ENCODE assay signal across 8 cellular contexts in the genomic region with DNA sequence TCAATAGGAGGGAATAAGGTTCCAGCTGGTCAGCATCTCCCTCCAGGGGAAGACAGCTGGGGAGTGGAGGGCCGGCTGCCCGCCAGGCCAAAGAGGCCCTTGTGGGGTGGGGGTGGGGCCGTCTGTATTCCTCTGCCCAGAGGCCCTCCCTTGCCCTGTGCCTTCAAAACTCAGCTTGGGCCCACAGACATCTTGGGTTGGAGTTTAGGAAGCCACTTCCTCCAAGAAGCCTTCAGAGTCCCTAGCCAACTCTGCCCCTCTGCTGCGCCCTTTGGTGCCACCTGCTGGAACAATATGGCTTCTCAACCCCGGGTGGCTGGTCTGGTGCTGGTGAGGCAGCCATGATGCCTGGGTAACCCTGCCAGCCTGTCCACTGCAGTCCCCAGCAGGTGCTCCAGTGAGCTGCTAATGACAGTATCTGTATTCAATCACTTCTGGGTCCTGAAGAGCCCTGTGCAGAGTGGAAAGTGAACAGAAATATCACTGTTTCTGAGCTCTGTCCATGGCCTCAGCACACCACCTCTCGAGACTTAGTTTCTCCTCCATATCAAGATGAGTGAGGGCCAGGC. TPM values are rescaled to one million over a fixed set of nuclear protein-coding genes. Genes with fewer than 3 reads are reported as not detected.
A peak's percentile ranks its signal among the peaks of the same experiment; 100 is the strongest.
DNase-seq lines count a peak whose midpoint lies in the region; ATAC-seq and TF ChIP-seq lines count a peak whose summit lies in the region.

No MANE protein-coding gene starts in this region.

- H3K4me1 ChIP-seq in lung (ENCODE audit: control insufficient read depth in 2 of 2, insufficient read depth in 2 of 2, low read length in 2 of 2) = peaks cover 31 to 42% of the 10 kb centered on the region in 2 donors

- CTCF ChIA-PET in BJ (lab: Yijun Ruan, JAX) = interaction anchor here (0.6 to 6.4 kb wide), 15 partner anchors 9 to 299 kb away, joined by 3 to 47 read pairs (median 5); partner anchors contain the start of genes ATP6V0D1 and HSD11B2

- DNase-seq in BJ (ENCODE audit: low read depth) = no peak
- DNase-seq in HCEC 1CT = peak; percentile 55
- no peak for DNase-seq in astrocyte of the spinal cord (ENCODE audit: low read depth, low spot score)
- peak; percentile 51 for DNase-seq in lung (ENCODE audit: low spot score)
- DNase-seq in stimulated activated CD8-positive, alpha-beta memory T cell treated with anti-CD3 and anti-CD28 coated beads, Interleukin-7, amount 100 ng/mL, for 48 hours (ENCODE audit: extremely low read depth in 1 of 2, low read depth in 1 of 2) = peak; percentile 45 to 46

- H3K4me3 ChIP-seq in BJ (ENCODE audit: low read depth, low read length) (no peak overlapping the region), SU-DHL-6 (ENCODE audit: insufficient read depth, low read length, poor library complexity, severe bottlenecking) (no peak overlapping the region), astrocyte of the spinal cord (ENCODE audit: low read depth, low read length) (no peak overlapping the region), lung (no peak overlapping the region)

- WGBS in lung, 2 donors = 72 to 92% methylated on average over 6 of the region's 6 CpGs

- no peaks in the 10 kb centered on the region for H3F3A ChIP-seq in SU-DHL-6 (ENCODE audit: insufficient read depth)

- TF ChIP-seq CTCF in BJ (IDR thresholded peaks at IDR 0.05; ENCODE audit: insufficient read depth, low read depth, low read length) (peak; percentile 56), SU-DHL-6 (IDR thresholded peaks at IDR 0.05; ENCODE audit: insufficient read depth, low read length, poor library complexity, severe bottlenecking) (peak; percentile 57), astrocyte of the spinal cord (IDR thresholded peaks at IDR 0.05; ENCODE audit: low read depth, low read length) (peak; percentile 45), lung (IDR thresholded peaks at IDR 0.05; ENCODE audit: control extremely low read depth, extremely low read depth) (no peak)

- H3K27me3 ChIP-seq in BJ (ENCODE audit: control insufficient read depth, insufficient read depth, low read length) (no peaks in the 10 kb centered on the region), SU-DHL-6 (ENCODE audit: low read length) (no peaks in the 10 kb centered on the region), lung (ENCODE audit: control insufficient read depth, insufficient read depth) (no peaks in the 10 kb centered on the region)

- H3K36me3 ChIP-seq in BJ (ENCODE audit: control insufficient read depth, insufficient read depth, low read length) (peaks cover 6% of the 10 kb centered on the region), SU-DHL-6 (ENCODE audit: low read length) (no peaks in the 10 kb centered on the region), lung (ENCODE audit: control insufficient read depth in 2 of 2, insufficient read depth in 2 of 2, low read length in 2 of 2) (peaks cover 0 to 67% of the 10 kb centered on the region in 2 donors)

- H3K9me2 ChIP-seq in SU-DHL-6 (replicated peaks; ENCODE audit: insufficient read depth, low read length) = no peaks in the 10 kb centered on the region

- no peaks in the 10 kb centered on the region for H4K20me1 ChIP-seq in SU-DHL-6 (ENCODE audit: low read depth, low read length)

- H3K9ac ChIP-seq in SU-DHL-6 (ENCODE audit: low read length) = no peak overlapping the region

- no peak overlapping the region for H2AFZ ChIP-seq in SU-DHL-6 (ENCODE audit: low read depth, low read length, severe bottlenecking)

- ATAC-seq in lung (ENCODE audit: insufficient read depth, low FRiP score) (peak; percentile 12), GM19452 (IDR thresholded peaks at IDR 0.05; ENCODE audit: unreplicated experiment) (no peak), HG03432 (IDR thresholded peaks at IDR 0.05; ENCODE audit: unreplicated experiment) (no peak)

- no peak overlapping the region for H3K4me2 ChIP-seq in SU-DHL-6 (ENCODE audit: low read depth, low read length, poor library complexity, severe bottlenecking)

- H3K9me3 ChIP-seq in SU-DHL-6 (ENCODE audit: insufficient read depth, low read length) = no peaks in the 10 kb centered on the region
- no peaks in the 10 kb centered on the region for H3K9me3 ChIP-seq in lung (ENCODE audit: control insufficient read depth in 2 of 2, insufficient read depth in 1 of 2, low read length in 1 of 2)

- no peak overlapping the region for H3K27ac ChIP-seq in SU-DHL-6 (ENCODE audit: low read depth, low read length)
- H3K27ac ChIP-seq in lung (ENCODE audit: low read depth in 1 of 2, low read length in 1 of 2) = no peak overlapping the region

- in situ Hi-C loops in astrocyte of the spinal cord (cut with HindIII; ENCODE audit: low sequenced_read_pairs) = no loop called here

- POLR2A ChIA-PET in BJ (lab: Charles Lee) = interaction anchor here (0.8 kb wide), 1 partner anchor 16 kb away, joined by 7 read pairs; the partner anchor contains the start of gene HSD11B2

- H3K79me2 ChIP-seq in SU-DHL-6 (ENCODE audit: insufficient read depth, low read length) = no peaks in the 10 kb centered on the region; the same call in 1 of the 2 replicates

RNA-seq across cellular contexts. Expression of gene HSD11B2, which starts 16.7 kb away (rescaled TPM):
- polyA plus RNA-seq in BJ (2011; rRNA removed) = 0.07 TPM in 1 of 2 replicates, not detected in the other
- polyA minus RNA-seq in BJ (2011; rRNA and poly(A)+ RNA removed) = not detected in 2 replicates
- total RNA-seq in lung = 1 to 10 TPM; 6.5 to 6.8 TPM
- polyA plus RNA-seq in lung = 10 to 100 TPM in 1 of 2 donors, 1 to 10 TPM in 1; 2.6 to 39.8 TPM

RNA-seq across cellular contexts. Expression of gene ZDHHC1, which starts 31.3 kb away (rescaled TPM):
- polyA plus RNA-seq in BJ (2011; rRNA removed) = 3.5 and 7.4 TPM in 2 replicates
- polyA minus RNA-seq in BJ (2011; rRNA and poly(A)+ RNA removed) = 7.6 TPM in 2 replicates
- 10 to 100 TPM; 14.9 to 31.8 TPM for total RNA-seq in lung
- polyA plus RNA-seq in lung = 10 to 100 TPM; 10.9 to 27.4 TPM

RNA-seq across cellular contexts. Expression of gene ATP6V0D1, which starts 33.4 kb away (rescaled TPM):
- 111 and 155 TPM in 2 replicates for polyA plus RNA-seq in BJ (2011; rRNA removed)
- polyA minus RNA-seq in BJ (2011; rRNA and poly(A)+ RNA removed) = 138 and 208 TPM in 2 replicates
- 100 to 1,000 TPM in 1 of 2 donors, 10 to 100 TPM in 1; 87.2 to 185 TPM for total RNA-seq in lung
- polyA plus RNA-seq in lung = 100 to 1,000 TPM in 1 of 2 donors, 10 to 100 TPM in 1; 39.6 to 249 TPM

RNA-seq across cellular contexts. Expression of gene AGRP, which starts 35.8 kb away (rescaled TPM):
- polyA plus RNA-seq in BJ (2011; rRNA removed) = not detected in 2 replicates
- polyA minus RNA-seq in BJ (2011; rRNA and poly(A)+ RNA removed) = not detected in 2 replicates
- 1 to 10 TPM in 1 of 2 donors, not detected in 1; 1.4 TPM for total RNA-seq in lung
- 1 to 10 TPM in 1 of 2 donors, under 1 TPM in 1; 0.97 to 8.3 TPM for polyA plus RNA-seq in lung

RNA-seq across cellular contexts. Expression of gene TPPP3, which starts 54.3 kb away (rescaled TPM):
- polyA plus RNA-seq in BJ (2011; rRNA removed) = 0.26 and 0.64 TPM in 2 replicates
- 0.24 TPM in 1 of 2 replicates, not detected in the other for polyA minus RNA-seq in BJ (2011; rRNA and poly(A)+ RNA removed)
- 100 to 1,000 TPM; 183 to 371 TPM for total RNA-seq in lung
- polyA plus RNA-seq in lung = 100 to 1,000 TPM; 164 to 186 TPM

Comparison
In these comparisons a context has a peak if more than half of its experiments do, and no peak if none do; other contexts are left out.
1. DNase-seq: peak in HCEC 1CT (single experiment), lung (single experiment) and stimulated activated CD8-positive, alpha-beta memory T cell treated with anti-CD3 and anti-CD28 coated beads, Interleukin-7, amount 100 ng/mL, for 48 hours (2 of 2); none in BJ (single experiment) and astrocyte of the spinal cord (single experiment).